7 cellular contexts compared by ENCODE assay signal in the genomic region with DNA sequence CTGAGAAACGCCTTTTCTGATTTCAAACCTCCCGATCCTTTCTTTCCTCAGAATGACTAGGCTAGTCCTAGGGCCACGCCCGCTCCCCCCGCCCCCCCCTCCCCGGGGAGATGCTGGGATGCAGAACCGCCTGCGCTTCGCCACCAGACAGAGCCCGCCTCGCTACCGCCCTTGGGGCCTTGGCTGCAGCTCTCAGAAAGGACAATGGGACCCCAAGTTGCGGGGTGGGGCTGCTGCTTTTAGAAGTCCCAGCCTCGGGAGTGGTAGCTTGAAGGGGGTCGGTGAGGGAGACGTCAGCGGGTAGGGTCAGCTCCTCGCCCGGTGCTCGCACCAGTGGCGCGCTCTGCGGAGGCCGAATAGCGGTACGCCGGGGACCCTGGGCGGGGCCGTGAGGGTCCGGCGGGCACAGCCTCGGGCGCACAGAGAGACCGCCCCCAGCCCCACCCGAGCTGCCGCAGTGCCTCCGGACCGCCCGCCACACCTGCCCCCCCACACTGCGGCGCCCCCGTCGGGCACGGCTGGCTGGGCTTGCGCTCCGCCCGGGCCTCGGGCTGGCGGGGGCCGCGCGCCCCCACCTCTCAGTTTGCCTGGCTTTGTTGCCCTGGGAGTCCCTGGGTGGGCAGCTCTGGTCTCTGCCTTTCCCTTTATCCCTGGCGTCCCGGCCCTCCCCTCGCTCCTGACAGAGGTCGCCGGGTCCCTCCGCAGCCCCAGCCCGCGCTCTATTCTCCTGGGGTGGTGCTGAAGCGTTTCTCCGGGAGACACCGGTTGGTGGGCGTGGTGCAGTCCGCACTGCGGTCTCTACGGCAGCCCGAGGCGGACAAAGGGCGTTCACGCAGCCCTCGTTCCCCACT. TPM values are rescaled to one million over a fixed set of nuclear protein-coding genes. Genes with fewer than 3 reads are reported as not detected.
DNase-seq lines count a peak whose midpoint lies in the region; ATAC-seq and TF ChIP-seq lines count a peak whose summit lies in the region.

No MANE protein-coding gene starts in this region.

- no peak for ATAC-seq in effector memory CD8-positive, alpha-beta T cell (replicated peaks)

- H3K4me3 Mint-ChIP-seq in effector memory CD8-positive, alpha-beta T cell: peak overlapping the region; percentile 60 to 73

- H3K4me1 Mint-ChIP-seq in effector memory CD8-positive, alpha-beta T cell (ENCODE audit: low read depth in 2 of 2): peaks cover 4 to 7% of the 10 kb centered on the region in 2 donors

- no peak for TF ChIP-seq CTCF in GM06990 (IDR thresholded peaks at IDR 0.05; ENCODE audit: insufficient read depth, low read length, poor library complexity, severe bottlenecking)
- TF ChIP-seq CTCF in HL-60 (IDR thresholded peaks at IDR 0.05; ENCODE audit: insufficient read depth, low read length): no peak
- no peak for TF ChIP-seq CTCF in liver (IDR thresholded peaks at IDR 0.05; ENCODE audit: low read depth, low read length, missing input control)

- no peak for TF ChIP-seq RAD21 in liver (IDR thresholded peaks at IDR 0.05)

- H3K27ac ChIP-seq in HL-60 (replicated peaks): no peak overlapping the region
- no peak overlapping the region for H3K27ac ChIP-seq in liver (ENCODE audit: low read depth in 1 of 2, low read length in 2 of 2)
- peak overlapping the region; percentile 74 for H3K27ac ChIP-seq in stomach smooth muscle (ENCODE audit: low read length)

- H3K27me3 ChIP-seq in GM06990 (replicated peaks; ENCODE audit: control insufficient read depth, insufficient read depth, low read length) (no peaks in the 10 kb centered on the region; the same call in none of the 2 replicates), HL-60 (ENCODE audit: insufficient read depth, poor library complexity, severe bottlenecking) (peaks cover 14% of the 10 kb centered on the region), liver (ENCODE audit: control insufficient read depth in 4 of 4, insufficient read depth in 4 of 4, low read length in 3 of 4) (peaks cover 0 to 19% (median 4%) of the 10 kb centered on the region in 4 donors), stomach smooth muscle (ENCODE audit: control insufficient read depth in 1 of 2, insufficient read depth in 2 of 2, low read length in 2 of 2) (no peaks in the 10 kb centered on the region)

- no peaks in the 10 kb centered on the region for H3K36me3 ChIP-seq in GM06990 (ENCODE audit: control insufficient read depth, insufficient read depth, low read length)
- H3K36me3 ChIP-seq in liver (ENCODE audit: control insufficient read depth in 4 of 4, insufficient read depth in 3 of 4, low read depth in 1 of 4, low read length in 3 of 4): no peaks in the 10 kb centered on the region
- H3K36me3 ChIP-seq in stomach smooth muscle (ENCODE audit: control insufficient read depth in 2 of 2, insufficient read depth in 2 of 2, low read length in 2 of 2): peaks cover 0 to 5% of the 10 kb centered on the region in 2 donors

- no peak overlapping the region for H3K9ac ChIP-seq in liver (ENCODE audit: low read depth in 1 of 2, low read length in 2 of 2)
- peak overlapping the region; percentile 77 to 83 for H3K9ac ChIP-seq in stomach smooth muscle (ENCODE audit: low read length in 2 of 2)

- H3K27ac Mint-ChIP-seq in effector memory CD8-positive, alpha-beta T cell: no peak overlapping the region

- peaks cover 4% of the 10 kb centered on the region for H3K36me3 Mint-ChIP-seq in effector memory CD8-positive, alpha-beta T cell (ENCODE audit: insufficient read depth)

- H3K27me3 Mint-ChIP-seq in effector memory CD8-positive, alpha-beta T cell: peaks cover 57 to 75% of the 10 kb centered on the region in 2 donors

- peaks cover 5 to 24% (median 16%) of the 10 kb centered on the region in 4 donors for H3K4me1 ChIP-seq in liver (ENCODE audit: control insufficient read depth in 4 of 4, insufficient read depth in 4 of 4, low read length in 3 of 4)
- peaks cover 20% of the 10 kb centered on the region for H3K4me1 ChIP-seq in stomach smooth muscle (ENCODE audit: control insufficient read depth, insufficient read depth, low read length)

- H3K9me3 ChIP-seq in liver (ENCODE audit: control insufficient read depth in 4 of 4, low read length in 3 of 4) (peaks cover 0 to 10% (median 4%) of the 10 kb centered on the region in 4 donors), stomach smooth muscle (ENCODE audit: control insufficient read depth in 2 of 2, low read length in 2 of 2) (no peaks in the 10 kb centered on the region)

- peak; percentile 30 for DNase-seq in GM06990 (ENCODE audit: extremely low read depth, insufficient read length)
- peak in 1 of 2 experiments; percentile 1 for DNase-seq in HL-60 (ENCODE audit: low read depth in 1 of 2, low spot score in 1 of 2)
- peak; percentile 48 to 73 for DNase-seq in SHP77 (lab: John Stamatoyannopoulos, UW)
- no peak for DNase-seq in effector memory CD8-positive, alpha-beta T cell
- DNase-seq in stimulated activated naive CD4-positive, alpha-beta T cell (lab: John Stamatoyannopoulos, UW): no peak

- peak overlapping the region; percentile 63 for H3K4me3 ChIP-seq in GM06990 (replicated peaks; ENCODE audit: low read depth, low read length)
- H3K4me3 ChIP-seq in HL-60 (replicated peaks; ENCODE audit: insufficient read depth, low read length): peak overlapping the region; percentile 35
- H3K4me3 ChIP-seq in liver (ENCODE audit: low read depth in 1 of 3, low read length in 3 of 3): peak overlapping the region in 2 of 3 donors; percentile 48 to 59
- peak overlapping the region; percentile 73 to 93 for H3K4me3 ChIP-seq in stomach smooth muscle (ENCODE audit: low read length in 2 of 2)

- H3K9me3 Mint-ChIP-seq in effector memory CD8-positive, alpha-beta T cell: no peaks in the 10 kb centered on the region

- WGBS in liver: 3% methylated on average over 72 of the region's 72 CpGs

TF ChIP-seq in liver, 16 proteins besides CTCF, POLR2A, EP300 and RAD21:
- TF ChIP-seq FOXA2 (IDR thresholded peaks at IDR 0.05): no peak
- TF ChIP-seq, protein P1, sequence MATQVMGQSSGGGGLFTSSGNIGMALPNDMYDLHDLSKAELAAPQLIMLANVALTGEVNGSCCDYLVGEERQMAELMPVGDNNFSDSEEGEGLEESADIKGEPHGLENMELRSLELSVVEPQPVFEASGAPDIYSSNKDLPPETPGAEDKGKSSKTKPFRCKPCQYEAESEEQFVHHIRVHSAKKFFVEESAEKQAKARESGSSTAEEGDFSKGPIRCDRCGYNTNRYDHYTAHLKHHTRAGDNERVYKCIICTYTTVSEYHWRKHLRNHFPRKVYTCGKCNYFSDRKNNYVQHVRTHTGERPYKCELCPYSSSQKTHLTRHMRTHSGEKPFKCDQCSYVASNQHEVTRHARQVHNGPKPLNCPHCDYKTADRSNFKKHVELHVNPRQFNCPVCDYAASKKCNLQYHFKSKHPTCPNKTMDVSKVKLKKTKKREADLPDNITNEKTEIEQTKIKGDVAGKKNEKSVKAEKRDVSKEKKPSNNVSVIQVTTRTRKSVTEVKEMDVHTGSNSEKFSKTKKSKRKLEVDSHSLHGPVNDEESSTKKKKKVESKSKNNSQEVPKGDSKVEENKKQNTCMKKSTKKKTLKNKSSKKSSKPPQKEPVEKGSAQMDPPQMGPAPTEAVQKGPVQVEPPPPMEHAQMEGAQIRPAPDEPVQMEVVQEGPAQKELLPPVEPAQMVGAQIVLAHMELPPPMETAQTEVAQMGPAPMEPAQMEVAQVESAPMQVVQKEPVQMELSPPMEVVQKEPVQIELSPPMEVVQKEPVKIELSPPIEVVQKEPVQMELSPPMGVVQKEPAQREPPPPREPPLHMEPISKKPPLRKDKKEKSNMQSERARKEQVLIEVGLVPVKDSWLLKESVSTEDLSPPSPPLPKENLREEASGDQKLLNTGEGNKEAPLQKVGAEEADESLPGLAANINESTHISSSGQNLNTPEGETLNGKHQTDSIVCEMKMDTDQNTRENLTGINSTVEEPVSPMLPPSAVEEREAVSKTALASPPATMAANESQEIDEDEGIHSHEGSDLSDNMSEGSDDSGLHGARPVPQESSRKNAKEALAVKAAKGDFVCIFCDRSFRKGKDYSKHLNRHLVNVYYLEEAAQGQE (IDR thresholded peaks at IDR 0.05): peak; percentile 37
TF ChIP-seq in liver: peak in this region for 1.

RNA-seq across cellular contexts. Expression of a gene that starts 1.1 kb away (rescaled TPM):
- 1 to 10 TPM in 1 of 2 donors, under 1 TPM in 1; 0.93 to 5.0 TPM for total RNA-seq in liver
- 1 to 10 TPM in 1 of 2 donors, under 1 TPM in 1; 0.58 to 3.2 TPM for polyA plus RNA-seq in liver

Comparison
In these comparisons a context has a peak if more than half of its experiments do, and no peak if none do; other contexts are left out.
1. DNase-seq: peak in GM06990 (single experiment) and SHP77 (2 of 2); none in effector memory CD8-positive, alpha-beta T cell (0 of 3) and stimulated activated naive CD4-positive, alpha-beta T cell (0 of 6).
2. H3K9ac ChIP-seq: peak in stomach smooth muscle (2 of 2); none in liver (0 of 2).
3. Peak in every context shown above with its lines, with median percentiles within 50 percentile points of each other: H3K4me3 ChIP-seq.